ENCODE assay signal across 11 cellular contexts in the genomic region with DNA sequence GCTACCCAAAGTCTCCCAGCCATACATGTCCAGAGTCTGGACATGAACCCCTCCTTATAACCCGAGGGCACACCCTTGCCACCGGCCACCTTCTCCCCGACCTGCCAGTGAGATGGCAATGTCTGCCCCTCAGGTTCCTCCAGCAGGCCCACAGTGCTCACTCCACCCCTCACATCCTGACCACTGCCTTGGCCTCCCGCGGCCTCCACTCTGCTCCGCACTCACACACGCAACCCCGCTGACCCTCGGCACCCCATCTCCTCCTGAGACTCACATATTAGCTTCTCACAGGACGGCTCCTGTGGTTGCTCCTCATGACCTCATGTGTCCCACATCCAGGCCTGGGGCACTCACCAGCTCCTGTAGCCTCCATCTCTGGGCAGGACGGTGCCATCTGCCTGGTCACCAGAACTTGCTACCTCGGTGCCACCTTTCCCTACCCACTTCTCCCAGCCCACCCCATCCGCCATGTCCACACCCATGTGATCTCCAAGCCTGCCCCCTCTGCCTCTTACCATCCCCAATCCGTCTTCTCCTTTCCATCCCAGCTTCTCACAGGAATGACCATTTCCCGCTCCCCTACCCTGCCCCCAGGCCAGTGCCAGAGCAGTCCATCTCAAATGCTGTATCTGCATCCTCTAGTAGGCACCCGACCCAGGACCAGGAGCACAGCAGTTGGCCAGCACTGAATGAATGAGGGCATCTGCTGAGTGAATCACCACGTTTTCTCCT.
"Had no signal": no experiment of that assay in that cellular context is flagged by ENCODE, and none has a peak within 500 bp of the region (broad histone marks: within the 10 kb centered on the region; RNA-seq: fewer than 3 reads in every experiment).

No MANE protein-coding gene starts in this region.

- H3K27ac Mint-ChIP-seq: activated naive CD8-positive, alpha-beta T cell treated with anti-CD3 and anti-CD28 coated beads, Interleukin-2, amount 10 ng/mL, durations not matched to agents 7 days and 5 days; activated T-helper 1 cell treated with anti-CD3 and anti-CD28 coated beads, Interleukin-12 subunit alpha, Interleukin-12 subunit beta, Interleukin-2, Interleukin-4 antibody, amounts not matched to agents 30 ng/mL and 10 ng/mL and 1 ng/mL, durations not matched to agents 14 hours and 24 hours and 36 hours; endodermal cell; stimulated activated effector memory CD8-positive, alpha-beta T cell treated with anti-CD3 and anti-CD28 coated beads, Interleukin-12 subunit alpha, Interleukin-12 subunit beta, amount 100 ng/mL, for 72 hours; WTC11 had no signal

- H3K4me3 Mint-ChIP-seq: activated naive CD8-positive, alpha-beta T cell treated with anti-CD3 and anti-CD28 coated beads, Interleukin-2, amount 10 ng/mL, durations not matched to agents 7 days and 5 days; activated T-helper 1 cell treated with anti-CD3 and anti-CD28 coated beads, Interleukin-12 subunit alpha, Interleukin-12 subunit beta, Interleukin-2, Interleukin-4 antibody, amounts not matched to agents 30 ng/mL and 10 ng/mL and 1 ng/mL, durations not matched to agents 14 hours and 24 hours and 36 hours; endodermal cell; naive thymus-derived CD8-positive, alpha-beta T cell; stimulated activated effector memory CD8-positive, alpha-beta T cell treated with anti-CD3 and anti-CD28 coated beads, Interleukin-12 subunit alpha, Interleukin-12 subunit beta, amount 100 ng/mL, for 72 hours; WTC11 had no signal

- ATAC-seq: naive thymus-derived CD8-positive, alpha-beta T cell; stimulated activated effector memory CD8-positive, alpha-beta T cell treated with anti-CD3 and anti-CD28 coated beads, Interleukin-12 subunit alpha, Interleukin-12 subunit beta, amount 100 ng/mL, for 72 hours; WTC11 had no signal

- H3K36me3 Mint-ChIP-seq: activated naive CD8-positive, alpha-beta T cell treated with anti-CD3 and anti-CD28 coated beads, Interleukin-2, amount 10 ng/mL, durations not matched to agents 7 days and 5 days; naive thymus-derived CD8-positive, alpha-beta T cell; stimulated activated effector memory CD8-positive, alpha-beta T cell treated with anti-CD3 and anti-CD28 coated beads, Interleukin-12 subunit alpha, Interleukin-12 subunit beta, amount 100 ng/mL, for 72 hours; WTC11 had no signal

- H3K27me3 ChIP-seq: tibial nerve had no signal

- DNase-seq: activated naive CD8-positive, alpha-beta T cell treated with anti-CD3 and anti-CD28 coated beads, Interleukin-2, amount 10 ng/mL, durations not matched to agents 7 days and 5 days; anterior cingulate cortex; endodermal cell; islet precursor cell; naive thymus-derived CD8-positive, alpha-beta T cell; T-helper 2 cell had no signal

- H3K36me3 ChIP-seq: tibial nerve had no signal

- H3K9me3 Mint-ChIP-seq: activated naive CD8-positive, alpha-beta T cell treated with anti-CD3 and anti-CD28 coated beads, Interleukin-2, amount 10 ng/mL, durations not matched to agents 7 days and 5 days; activated T-helper 1 cell treated with anti-CD3 and anti-CD28 coated beads, Interleukin-12 subunit alpha, Interleukin-12 subunit beta, Interleukin-2, Interleukin-4 antibody, amounts not matched to agents 30 ng/mL and 10 ng/mL and 1 ng/mL, durations not matched to agents 14 hours and 24 hours and 36 hours; endodermal cell; stimulated activated effector memory CD8-positive, alpha-beta T cell treated with anti-CD3 and anti-CD28 coated beads, Interleukin-12 subunit alpha, Interleukin-12 subunit beta, amount 100 ng/mL, for 72 hours; WTC11 had no signal

- H3K4me3 ChIP-seq: lung, tibial nerve had no signal
